Comparison of ENCODE assay signal across 1 cellular context in the genomic region with DNA sequence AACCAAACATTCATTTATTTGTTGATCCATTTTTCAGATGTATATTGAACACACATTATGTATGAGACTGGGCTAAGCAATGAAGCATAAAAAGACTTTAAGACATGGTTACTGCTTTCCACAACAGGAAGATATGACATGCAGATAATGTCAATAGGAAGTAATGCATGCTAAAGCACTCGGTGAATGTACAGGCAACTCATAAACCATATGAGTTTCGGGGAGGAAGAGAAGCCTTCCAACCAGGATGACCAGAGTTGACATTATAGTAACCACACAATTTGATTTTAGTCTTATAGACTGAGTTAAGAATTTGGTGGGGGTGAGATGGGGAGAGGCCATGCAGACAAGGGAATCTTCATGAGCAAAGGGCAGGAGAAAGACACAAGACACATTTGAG.
TF ChIP-seq lines count a peak whose summit lies in the region.

No MANE protein-coding gene starts in this region.

TF ChIP-seq in endothelial cell of umbilical vein, 7 proteins besides CTCF, POLR2A, EP300 and RAD21:
- TF ChIP-seq EZH2 (IDR thresholded peaks at IDR 0.05; ENCODE audit: borderline replicate concordance, low read depth, low read length, severe bottlenecking) = no peak
- no peak for TF ChIP-seq POLR2AphosphoS5 (IDR thresholded peaks at IDR 0.05; ENCODE audit: insufficient read depth, low read depth, low read length)
- no peak for TF ChIP-seq JUN (IDR thresholded peaks at IDR 0.05; ENCODE audit: borderline replicate concordance, insufficient read depth, insufficient read length, low read depth)
- TF ChIP-seq FOS (IDR thresholded peaks at IDR 0.05; ENCODE audit: borderline replicate concordance, insufficient read depth, low read length) = no peak
- no peak for TF ChIP-seq MAX (IDR thresholded peaks at IDR 0.05; ENCODE audit: insufficient read depth, insufficient read length)
TF ChIP-seq in endothelial cell of umbilical vein: peak in this region for 0.
